8 cellular contexts compared by ENCODE assay signal in the genomic region with DNA sequence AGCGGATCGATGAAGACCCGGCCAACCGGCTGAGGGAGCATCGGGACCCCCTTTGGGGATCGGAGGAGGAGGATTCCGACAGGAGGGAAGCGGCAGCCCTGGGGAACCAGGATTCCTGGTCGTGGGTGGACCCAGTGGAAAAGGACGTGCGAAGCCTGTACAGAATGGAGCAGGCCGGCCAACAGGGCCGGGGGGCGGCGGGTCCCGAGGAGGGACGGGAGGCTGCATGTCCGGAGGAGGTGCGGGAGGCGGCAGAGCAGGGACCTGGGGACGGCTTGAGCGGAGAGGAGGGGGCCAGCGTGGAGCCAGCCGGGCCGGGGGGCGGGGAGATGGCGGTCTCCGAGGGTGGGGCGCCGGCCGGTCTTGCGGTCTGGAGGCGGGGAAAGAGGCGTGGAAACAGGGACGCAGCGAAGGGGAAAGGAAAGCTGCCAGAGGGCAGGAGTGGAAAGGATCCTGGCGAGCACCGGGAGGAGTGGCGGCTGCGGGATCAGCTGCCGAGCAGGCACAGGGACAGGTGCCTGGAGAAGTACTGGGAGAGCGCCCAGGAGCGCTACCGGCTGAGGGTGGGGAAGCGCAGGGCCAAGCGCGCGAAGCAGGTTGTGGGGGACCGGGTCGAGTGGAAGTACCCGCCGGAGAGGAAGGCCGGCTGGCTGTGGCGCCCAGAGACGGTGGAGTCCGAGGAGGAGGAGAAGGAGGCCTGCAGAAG. TPM values are rescaled to one million over a fixed set of nuclear protein-coding genes. Genes with fewer than 3 reads are reported as not detected.
DNase-seq lines count a peak whose midpoint lies in the region; ATAC-seq and TF ChIP-seq lines count a peak whose summit lies in the region.

A gene with protein sequence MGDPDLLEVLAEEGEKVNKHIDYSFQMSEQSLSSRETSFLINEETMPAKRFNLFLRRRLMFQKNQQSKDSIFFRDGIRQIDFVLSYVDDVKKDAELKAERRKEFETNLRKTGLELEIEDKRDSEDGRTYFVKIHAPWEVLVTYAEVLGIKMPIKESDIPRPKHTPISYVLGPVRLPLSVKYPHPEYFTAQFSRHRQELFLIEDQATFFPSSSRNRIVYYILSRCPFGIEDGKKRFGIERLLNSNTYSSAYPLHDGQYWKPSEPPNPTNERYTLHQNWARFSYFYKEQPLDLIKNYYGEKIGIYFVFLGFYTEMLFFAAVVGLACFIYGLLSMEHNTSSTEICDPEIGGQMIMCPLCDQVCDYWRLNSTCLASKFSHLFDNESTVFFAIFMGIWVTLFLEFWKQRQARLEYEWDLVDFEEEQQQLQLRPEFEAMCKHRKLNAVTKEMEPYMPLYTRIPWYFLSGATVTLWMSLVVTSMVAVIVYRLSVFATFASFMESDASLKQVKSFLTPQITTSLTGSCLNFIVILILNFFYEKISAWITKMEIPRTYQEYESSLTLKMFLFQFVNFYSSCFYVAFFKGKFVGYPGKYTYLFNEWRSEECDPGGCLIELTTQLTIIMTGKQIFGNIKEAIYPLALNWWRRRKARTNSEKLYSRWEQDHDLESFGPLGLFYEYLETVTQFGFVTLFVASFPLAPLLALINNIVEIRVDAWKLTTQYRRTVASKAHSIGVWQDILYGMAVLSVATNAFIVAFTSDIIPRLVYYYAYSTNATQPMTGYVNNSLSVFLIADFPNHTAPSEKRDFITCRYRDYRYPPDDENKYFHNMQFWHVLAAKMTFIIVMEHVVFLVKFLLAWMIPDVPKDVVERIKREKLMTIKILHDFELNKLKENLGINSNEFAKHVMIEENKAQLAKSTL (plus strand): TSS at position 444 of the 706 bp plus-strand sequence. CDS start 408 bp downstream, outside the sequence.

- H2AFZ ChIP-seq in osteoblast (ENCODE audit: low read length), result peak within 1 kb of the TSS; percentile 51

- peak within 1 kb of the TSS; percentile 40 for H3K4me3 ChIP-seq in osteoblast (ENCODE audit: insufficient read depth, low read length)

- no peak within 1 kb of the TSS for H3K27ac ChIP-seq in osteoblast (ENCODE audit: low read depth, low read length)

- no peak within 1 kb of the TSS for H3K27ac Mint-ChIP-seq in activated naive CD8-positive, alpha-beta T cell
- no peak within 1 kb of the TSS for H3K27ac Mint-ChIP-seq in activated CD8-positive, alpha-beta memory T cell treated with anti-CD3 and anti-CD28 coated beads, Interleukin-2, amount 10 ng/mL, durations not matched to agents 7 days and 5 days

- peak; percentile 57 for DNase-seq in NCI-H1105 (lab: John Stamatoyannopoulos, UW)
- peak; percentile 81 for DNase-seq in left cardiac atrium
- peak; percentile 72 for DNase-seq in osteoblast (ENCODE audit: insufficient read length, low spot score, missing footprints)
- DNase-seq in activated CD8-positive, alpha-beta memory T cell treated with anti-CD3 and anti-CD28 coated beads, Interleukin-2, amount 10 ng/mL, durations not matched to agents 7 days and 5 days, result no peak
- no peak for DNase-seq in epidermal melanocyte (ENCODE audit: insufficient read length, low spot score)

- intact Hi-C loops in left cardiac atrium (cut with DNase I), result no loop called here

- CTCF ChIA-PET in activated CD8-positive, alpha-beta memory T cell treated with anti-CD3 and anti-CD28 coated beads, Interleukin-2, amount 10 ng/mL, durations not matched to agents 7 days and 5 days (lab: Charles Lee), result no interaction called here

- H3K27me3 ChIP-seq in osteoblast (ENCODE audit: insufficient read depth, low read length), result peaks cover 7% of the 10 kb centered on the region

- ATAC-seq in GM21576 (IDR thresholded peaks at IDR 0.05; ENCODE audit: unreplicated experiment), result peak; percentile 39
- peak; percentile 92 to 95 for ATAC-seq in left cardiac atrium
- no peak for ATAC-seq in activated CD8-positive, alpha-beta memory T cell treated with anti-CD3 and anti-CD28 coated beads, Interleukin-2, amount 10 ng/mL, durations not matched to agents 7 days and 5 days

- H3K9me3 Mint-ChIP-seq in activated naive CD8-positive, alpha-beta T cell (ENCODE audit: low read depth), result no peaks in the 10 kb centered on the region
- H3K9me3 Mint-ChIP-seq in activated CD8-positive, alpha-beta memory T cell treated with anti-CD3 and anti-CD28 coated beads, Interleukin-2, amount 10 ng/mL, durations not matched to agents 7 days and 5 days (ENCODE audit: low read depth), result peaks cover 2% of the 10 kb centered on the region

- H3K36me3 ChIP-seq in ES-I3 (ENCODE audit: insufficient read depth, low read length) (no peaks in the 10 kb centered on the region), osteoblast (ENCODE audit: insufficient read depth, low read length) (no peaks in the 10 kb centered on the region)

- peak within 1 kb of the TSS; percentile 89 for H3K9ac ChIP-seq in ES-I3 (ENCODE audit: low read depth, low read length)

- peak within 1 kb of the TSS; percentile 45 for H3K4me2 ChIP-seq in osteoblast (ENCODE audit: insufficient read depth, low read length)

- peaks cover 18% of the 10 kb centered on the region for H3K27me3 Mint-ChIP-seq in activated naive CD8-positive, alpha-beta T cell
- H3K27me3 Mint-ChIP-seq in activated CD8-positive, alpha-beta memory T cell treated with anti-CD3 and anti-CD28 coated beads, Interleukin-2, amount 10 ng/mL, durations not matched to agents 7 days and 5 days, result peaks cover 31% of the 10 kb centered on the region

- H3K4me1 Mint-ChIP-seq in activated naive CD8-positive, alpha-beta T cell (ENCODE audit: low read depth), result peaks cover 11% of the 10 kb centered on the region
- H3K4me1 Mint-ChIP-seq in activated CD8-positive, alpha-beta memory T cell treated with anti-CD3 and anti-CD28 coated beads, Interleukin-2, amount 10 ng/mL, durations not matched to agents 7 days and 5 days, result peaks cover 2% of the 10 kb centered on the region

- H3K4me1 ChIP-seq in ES-I3 (ENCODE audit: insufficient read depth, low read length) (peaks cover 4% of the 10 kb centered on the region; the same call in 1 of the 2 replicates), osteoblast (ENCODE audit: insufficient read depth, low read length) (no peaks in the 10 kb centered on the region)

- H3K36me3 Mint-ChIP-seq in activated naive CD8-positive, alpha-beta T cell, result no peaks in the 10 kb centered on the region
- H3K36me3 Mint-ChIP-seq in activated CD8-positive, alpha-beta memory T cell treated with anti-CD3 and anti-CD28 coated beads, Interleukin-2, amount 10 ng/mL, durations not matched to agents 7 days and 5 days, result no peaks in the 10 kb centered on the region

- peak within 1 kb of the TSS; percentile 53 for H3K4me3 Mint-ChIP-seq in activated naive CD8-positive, alpha-beta T cell
- H3K4me3 Mint-ChIP-seq in activated CD8-positive, alpha-beta memory T cell treated with anti-CD3 and anti-CD28 coated beads, Interleukin-2, amount 10 ng/mL, durations not matched to agents 7 days and 5 days, result no peak within 1 kb of the TSS

- no peaks in the 10 kb centered on the region for H4K20me1 ChIP-seq in osteoblast (ENCODE audit: insufficient read depth, low read length)

- H3K9me3 ChIP-seq in ES-I3 (ENCODE audit: control insufficient read depth, insufficient read depth, low read length), result no peaks in the 10 kb centered on the region
- no peaks in the 10 kb centered on the region for H3K9me3 ChIP-seq in osteoblast (ENCODE audit: low read depth, low read length)

- no peaks in the 10 kb centered on the region for H3K79me2 ChIP-seq in osteoblast (ENCODE audit: insufficient read depth, low read length)

- no peak for TF ChIP-seq CTCF in osteoblast (IDR thresholded peaks at IDR 0.05; ENCODE audit: extremely low read depth, low read depth, low read length)

RNA-seq across cellular contexts. Expression of the gene that starts here (rescaled TPM):
- 10 to 100 TPM; 37.5 to 49.2 TPM for total RNA-seq in left cardiac atrium
- 0.59 and 1.1 TPM in 2 replicates for total RNA-seq in osteoblast
- total RNA-seq in activated CD8-positive, alpha-beta memory T cell treated with anti-CD3 and anti-CD28 coated beads, Interleukin-2, amount 10 ng/mL, durations not matched to agents 7 days and 5 days, result under 1 TPM; 0.12 to 0.16 TPM

Comparison
In these comparisons a context has a peak if more than half of its experiments do, and no peak if none do; other contexts are left out.
1. RNA of the gene that starts here (total RNA-seq): 37.5 to 49.2 TPM in left cardiac atrium; 0.59 to 1.1 TPM in osteoblast and 0.12 to 0.16 TPM in activated CD8-positive, alpha-beta memory T cell treated with anti-CD3 and anti-CD28 coated beads, Interleukin-2, amount 10 ng/mL, durations not matched to agents 7 days and 5 days; every median in the first group is over 10 times any median in the second.
2. DNase-seq: peak in NCI-H1105 (single experiment), left cardiac atrium (single experiment) and osteoblast (single experiment); none in activated CD8-positive, alpha-beta memory T cell treated with anti-CD3 and anti-CD28 coated beads, Interleukin-2, amount 10 ng/mL, durations not matched to agents 7 days and 5 days (single experiment) and epidermal melanocyte (single experiment).